Comparison of ENCODE assay signal across 8 cellular contexts in genomic region chr13:28718538-28719226, GRCh38. TPM values are rescaled to one million over a fixed set of nuclear protein-coding genes. Genes with fewer than 3 reads are reported as not detected.
A peak's percentile ranks its signal among the peaks of the same experiment; 100 is the strongest.
DNase-seq lines count a peak whose midpoint lies in the region; TF ChIP-seq lines count a peak whose summit lies in the region.

A gene with protein sequence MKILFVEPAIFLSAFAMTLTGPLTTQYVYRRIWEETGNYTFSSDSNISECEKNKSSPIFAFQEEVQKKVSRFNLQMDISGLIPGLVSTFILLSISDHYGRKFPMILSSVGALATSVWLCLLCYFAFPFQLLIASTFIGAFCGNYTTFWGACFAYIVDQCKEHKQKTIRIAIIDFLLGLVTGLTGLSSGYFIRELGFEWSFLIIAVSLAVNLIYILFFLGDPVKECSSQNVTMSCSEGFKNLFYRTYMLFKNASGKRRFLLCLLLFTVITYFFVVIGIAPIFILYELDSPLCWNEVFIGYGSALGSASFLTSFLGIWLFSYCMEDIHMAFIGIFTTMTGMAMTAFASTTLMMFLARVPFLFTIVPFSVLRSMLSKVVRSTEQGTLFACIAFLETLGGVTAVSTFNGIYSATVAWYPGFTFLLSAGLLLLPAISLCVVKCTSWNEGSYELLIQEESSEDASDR (minus strand): TSS chr13:28718970. CDS start chr13:28717998, 972 bp downstream.

- DNase-seq in GM12864 (ENCODE audit: low read depth) (peak; percentile 88), HFFc6 (peak; percentile 99), NCI-H1048 (lab: John Stamatoyannopoulos, UW) (peak; percentile 75), T follicular helper cell (ENCODE audit: low read depth) (peak; percentile 95), cardiac septum (ENCODE audit: low spot score) (peak; percentile 99), posterior cingulate gyrus (peak; percentile 98 to 100 (median 99)), type B pancreatic cell (ENCODE audit: extremely low spot score, unreplicated experiment) (peak; percentile 96)

- peak within 1 kb of the TSS; percentile 81 for H3K4me3 ChIP-seq in GM12864 (ENCODE audit: low read depth, low read length)

- H3K27ac Mint-ChIP-seq in HFFc6: peak within 1 kb of the TSS; percentile 98
- H3K27ac Mint-ChIP-seq in type B pancreatic cell: peak within 1 kb of the TSS; percentile 73

- H3K36me3 Mint-ChIP-seq in HFFc6 (ENCODE audit: low read depth): no peaks in the 10 kb centered on the region
- no peaks in the 10 kb centered on the region for H3K36me3 Mint-ChIP-seq in type B pancreatic cell

- peak; percentile 5 for TF ChIP-seq CTCF in GM12864 (IDR thresholded peaks at IDR 0.05; ENCODE audit: low read depth, low read length, missing control alignments)
- peak; percentile 36 for TF ChIP-seq CTCF in HFFc6 (IDR thresholded peaks at IDR 0.05)
- TF ChIP-seq CTCF in type B pancreatic cell (conservative IDR thresholded peaks at IDR 0.05): peak; percentile 34

- intact Hi-C loops in cardiac septum (cut with DNase I) (loop anchor here (1.0 to 5.0 kb wide), 3 partner anchors 36 to 78 kb away; partner anchors contain the start of gene POMP), posterior cingulate gyrus (cut with DNase I) (loop anchor here (1.0 to 2.0 kb wide), 2 partner anchors 23 to 60 kb away; partner anchors contain the start of gene POMP)

- 1% methylated on average over 78 to 79 of the region's 79 CpGs for WGBS in adipose tissue, 3 donors

- H3K27me3 Mint-ChIP-seq in HFFc6 (ENCODE audit: insufficient read depth) (peaks cover 4% of the 10 kb centered on the region), type B pancreatic cell (peaks cover 58% of the 10 kb centered on the region)

- peaks cover 60% of the 10 kb centered on the region for H3K4me1 Mint-ChIP-seq in HFFc6 (ENCODE audit: low read depth)
- H3K4me1 Mint-ChIP-seq in type B pancreatic cell (ENCODE audit: unreplicated experiment): peaks cover 7% of the 10 kb centered on the region

- peak within 1 kb of the TSS; percentile 96 for H3K4me3 Mint-ChIP-seq in HFFc6
- H3K4me3 Mint-ChIP-seq in type B pancreatic cell: peak within 1 kb of the TSS; percentile 95

- no peaks in the 10 kb centered on the region for H3K9me3 Mint-ChIP-seq in HFFc6
- H3K9me3 Mint-ChIP-seq in type B pancreatic cell: no peaks in the 10 kb centered on the region

- H3K27ac ChIP-seq in adipose tissue (ENCODE audit: low read depth, low read length): peak within 1 kb of the TSS; percentile 96

RNA-seq across cellular contexts. Expression of the gene that starts here (rescaled TPM):
- 1 to 10 TPM; 2.2 to 4.3 (median 2.8) TPM for total RNA-seq in HFFc6 (2021; fragmentation: NEBNext Ultra II Directional; extraction: Animal tissue kit (Norgen Biotek cat#: 25700))
- polyA plus RNA-seq in adipose tissue: 1 to 10 TPM; 3.0 to 7.9 (median 4.4) TPM
- 9.9 TPM for total RNA-seq in cardiac septum
- 2.8 and 5.5 TPM in 2 replicates for total RNA-seq in type B pancreatic cell (ENCODE audit: low replicate concordance)

Comparison
In these comparisons a context has a peak if more than half of its experiments do, and no peak if none do; other contexts are left out.
1. Peak in every context shown above with its lines: DNase-seq, H3K4me3 ChIP-seq and H3K27ac ChIP-seq.